22 cellular contexts compared by ENCODE assay signal in genomic region chr12:30136661-30137060, GRCh38.
DNase-seq lines count a peak whose midpoint lies in the region; ATAC-seq and TF ChIP-seq lines count a peak whose summit lies in the region.
"Had no signal": no experiment of that assay in that cellular context is flagged by ENCODE, and none has a peak within 500 bp of the region (broad histone marks: within the 10 kb centered on the region; RNA-seq: fewer than 3 reads in every experiment).

No MANE protein-coding gene starts in this region.

- no peak for ATAC-seq in stimulated activated naive CD8-positive, alpha-beta T cell treated with anti-CD3 and anti-CD28 coated beads, Interleukin-15, amount 100 ng/mL, for 72 hours
- ATAC-seq in natural killer cell (no peak), GM19463 (IDR thresholded peaks at IDR 0.05; ENCODE audit: unreplicated experiment) (no peak)
- ATAC-seq: GM12878 had no signal

- H3K27ac Mint-ChIP-seq in chondrocyte (ENCODE audit: unreplicated experiment) (peak overlapping the region; percentile 65), osteocyte (ENCODE audit: unreplicated experiment) (peak overlapping the region; percentile 27), natural killer cell (no peak overlapping the region)
- no peak overlapping the region for H3K27ac Mint-ChIP-seq in stimulated activated naive CD8-positive, alpha-beta T cell treated with anti-CD3 and anti-CD28 coated beads, Interleukin-15, amount 100 ng/mL, for 72 hours
- H3K27ac Mint-ChIP-seq: CD14-positive monocyte; CD4-positive, CD25-positive, alpha-beta regulatory T cell; CD8-positive, alpha-beta memory T cell had no signal

- H3K36me3 Mint-ChIP-seq in chondrocyte (ENCODE audit: low read depth) (no peaks in the 10 kb centered on the region), osteocyte (ENCODE audit: unreplicated experiment) (no peaks in the 10 kb centered on the region), natural killer cell (no peaks in the 10 kb centered on the region)
- H3K36me3 Mint-ChIP-seq: CD14-positive monocyte; CD4-positive, alpha-beta memory T cell; CD4-positive, CD25-positive, alpha-beta regulatory T cell; CD8-positive, alpha-beta memory T cell had no signal

- TF ChIP-seq CTCF in chondrocyte (IDR thresholded peaks at IDR 0.05) (no peak), osteocyte (IDR thresholded peaks at IDR 0.05) (no peak), natural killer cell (IDR thresholded peaks at IDR 0.05) (no peak)

- H3K4me3 Mint-ChIP-seq in chondrocyte (ENCODE audit: unreplicated experiment) (no peak overlapping the region), osteocyte (ENCODE audit: unreplicated experiment) (no peak overlapping the region), natural killer cell (no peak overlapping the region)
- no peak overlapping the region for H3K4me3 Mint-ChIP-seq in stimulated activated naive CD8-positive, alpha-beta T cell treated with anti-CD3 and anti-CD28 coated beads, Interleukin-15, amount 100 ng/mL, for 72 hours
- H3K4me3 Mint-ChIP-seq: CD14-positive monocyte; CD4-positive, alpha-beta memory T cell; CD4-positive, CD25-positive, alpha-beta regulatory T cell; CD8-positive, alpha-beta memory T cell had no signal

- intact Hi-C loops in natural killer cell (cut with micrococcal nuclease) = no loop called here

- H3K9me3 Mint-ChIP-seq in chondrocyte (ENCODE audit: low read depth) (peaks cover 7% of the 10 kb centered on the region), osteocyte (ENCODE audit: unreplicated experiment) (peaks cover 3% of the 10 kb centered on the region), natural killer cell (peaks cover 5 to 8% of the 10 kb centered on the region in 2 donors)
- H3K9me3 Mint-ChIP-seq in stimulated activated naive CD8-positive, alpha-beta T cell treated with anti-CD3 and anti-CD28 coated beads, Interleukin-15, amount 100 ng/mL, for 72 hours = peaks cover 0 to 8% of the 10 kb centered on the region in 2 donors

- H3K4me1 Mint-ChIP-seq in chondrocyte (ENCODE audit: low read depth) (peaks cover 33% of the 10 kb centered on the region), osteocyte (ENCODE audit: unreplicated experiment) (peaks cover 28% of the 10 kb centered on the region), natural killer cell (no peaks in the 10 kb centered on the region)
- H3K4me1 Mint-ChIP-seq in stimulated activated naive CD8-positive, alpha-beta T cell treated with anti-CD3 and anti-CD28 coated beads, Interleukin-15, amount 100 ng/mL, for 72 hours = no peaks in the 10 kb centered on the region
- H3K4me1 Mint-ChIP-seq: CD14-positive monocyte; CD4-positive, alpha-beta memory T cell; CD4-positive, CD25-positive, alpha-beta regulatory T cell; CD8-positive, alpha-beta memory T cell had no signal

- DNase-seq in chondrocyte (ENCODE audit: low spot score) (no peak), osteocyte (ENCODE audit: extremely low spot score, unreplicated experiment) (no peak), natural killer cell (no peak)
- no peak for DNase-seq in stimulated activated naive CD8-positive, alpha-beta T cell treated with anti-CD3 and anti-CD28 coated beads, Interleukin-15, amount 100 ng/mL, for 72 hours
- DNase-seq: 8988T; ACHN; BE2C; C1 segment of cervical spinal cord; CD4-positive, alpha-beta memory T cell; CD4-positive, CD25-positive, alpha-beta regulatory T cell; CD8-positive, alpha-beta memory T cell; COR-L47; DMS 273 treated with DMSO at 0.1 percent for 48 hours; DMS153; DMS53; DMS79; DND-41; EL; GDM1 had no signal

- H3K27me3 Mint-ChIP-seq in chondrocyte (ENCODE audit: low read depth) = no peaks in the 10 kb centered on the region
- peaks cover 3% of the 10 kb centered on the region for H3K27me3 Mint-ChIP-seq in osteocyte (ENCODE audit: unreplicated experiment)
- no peaks in the 10 kb centered on the region for H3K27me3 Mint-ChIP-seq in stimulated activated naive CD8-positive, alpha-beta T cell treated with anti-CD3 and anti-CD28 coated beads, Interleukin-15, amount 100 ng/mL, for 72 hours
- no peaks in the 10 kb centered on the region for H3K27me3 Mint-ChIP-seq in natural killer cell (ENCODE audit: low read depth in 2 of 2)
- H3K27me3 Mint-ChIP-seq: CD4-positive, alpha-beta memory T cell; CD4-positive, CD25-positive, alpha-beta regulatory T cell had no signal

Comparison
In these comparisons a context has a peak if more than half of its experiments do, and no peak if none do; other contexts are left out.
1. H3K27ac Mint-ChIP-seq: peak in chondrocyte (single experiment) and osteocyte (single experiment); none in stimulated activated naive CD8-positive, alpha-beta T cell treated with anti-CD3 and anti-CD28 coated beads, Interleukin-15, amount 100 ng/mL, for 72 hours (0 of 2) and natural killer cell (0 of 2).